In the genomic region with DNA sequence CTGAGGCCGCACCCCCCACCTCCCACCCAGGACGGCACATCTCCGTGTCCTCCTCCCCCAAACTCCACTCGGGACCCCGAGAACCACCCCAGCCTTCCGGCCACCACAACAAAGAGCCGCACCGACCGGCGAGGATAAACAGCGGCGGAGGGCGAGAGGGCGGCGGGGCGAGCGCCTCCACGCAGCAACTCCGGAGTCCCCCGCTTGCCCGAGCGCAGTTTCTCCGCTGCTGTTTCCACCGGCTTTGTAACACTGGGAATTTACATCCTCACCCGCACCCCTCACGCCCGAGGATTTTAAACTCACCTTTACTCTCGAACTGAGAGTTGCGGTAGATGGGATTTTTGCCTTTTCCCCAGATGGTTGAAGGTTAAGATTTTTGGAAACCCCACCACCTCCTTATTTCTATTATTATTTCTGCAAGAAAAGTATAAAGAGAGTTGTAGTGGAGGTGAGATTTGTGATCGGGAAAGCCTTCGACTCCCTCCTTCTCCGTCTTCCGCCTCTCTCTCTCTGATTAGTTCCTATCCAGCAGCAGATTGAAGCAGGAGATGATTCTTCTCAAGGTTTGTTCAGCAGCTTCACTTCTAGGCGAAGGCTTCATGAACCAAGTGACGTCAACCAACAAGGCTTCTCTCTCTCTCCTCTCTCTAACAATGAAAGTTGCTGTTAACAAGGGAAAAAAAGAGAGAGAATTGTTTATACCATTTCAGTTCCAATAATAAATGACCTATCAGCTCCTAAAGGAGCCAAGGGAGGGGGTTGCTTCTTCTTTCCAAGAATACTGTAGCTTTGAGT, we compare ENCODE assay signal across 8 cellular contexts. TPM values are rescaled to one million over a fixed set of nuclear protein-coding genes. Genes with fewer than 3 reads are reported as not detected.
DNase-seq lines count a peak whose midpoint lies in the region; ATAC-seq, FAIRE-seq and TF ChIP-seq lines count a peak whose summit lies in the region.

A gene with protein sequence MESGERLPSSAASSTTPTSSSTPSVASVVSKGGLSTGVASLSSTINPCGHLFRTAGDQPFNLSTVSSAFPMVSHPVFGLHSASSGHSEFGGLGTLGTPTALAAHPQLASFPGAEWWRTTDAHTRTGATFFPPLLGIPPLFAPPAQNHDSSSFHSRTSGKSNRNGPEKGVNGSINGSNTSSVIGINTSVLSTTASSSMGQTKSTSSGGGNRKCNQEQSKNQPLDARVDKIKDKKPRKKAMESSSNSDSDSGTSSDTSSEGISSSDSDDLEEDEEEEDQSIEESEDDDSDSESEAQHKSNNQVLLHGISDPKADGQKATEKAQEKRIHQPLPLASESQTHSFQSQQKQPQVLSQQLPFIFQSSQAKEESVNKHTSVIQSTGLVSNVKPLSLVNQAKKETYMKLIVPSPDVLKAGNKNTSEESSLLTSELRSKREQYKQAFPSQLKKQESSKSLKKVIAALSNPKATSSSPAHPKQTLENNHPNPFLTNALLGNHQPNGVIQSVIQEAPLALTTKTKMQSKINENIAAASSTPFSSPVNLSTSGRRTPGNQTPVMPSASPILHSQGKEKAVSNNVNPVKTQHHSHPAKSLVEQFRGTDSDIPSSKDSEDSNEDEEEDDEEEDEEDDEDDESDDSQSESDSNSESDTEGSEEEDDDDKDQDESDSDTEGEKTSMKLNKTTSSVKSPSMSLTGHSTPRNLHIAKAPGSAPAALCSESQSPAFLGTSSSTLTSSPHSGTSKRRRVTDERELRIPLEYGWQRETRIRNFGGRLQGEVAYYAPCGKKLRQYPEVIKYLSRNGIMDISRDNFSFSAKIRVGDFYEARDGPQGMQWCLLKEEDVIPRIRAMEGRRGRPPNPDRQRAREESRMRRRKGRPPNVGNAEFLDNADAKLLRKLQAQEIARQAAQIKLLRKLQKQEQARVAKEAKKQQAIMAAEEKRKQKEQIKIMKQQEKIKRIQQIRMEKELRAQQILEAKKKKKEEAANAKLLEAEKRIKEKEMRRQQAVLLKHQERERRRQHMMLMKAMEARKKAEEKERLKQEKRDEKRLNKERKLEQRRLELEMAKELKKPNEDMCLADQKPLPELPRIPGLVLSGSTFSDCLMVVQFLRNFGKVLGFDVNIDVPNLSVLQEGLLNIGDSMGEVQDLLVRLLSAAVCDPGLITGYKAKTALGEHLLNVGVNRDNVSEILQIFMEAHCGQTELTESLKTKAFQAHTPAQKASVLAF (N-terminal part only) (minus strand): TSS at position 613 of the 798 bp plus-strand sequence. CDS start 137,829 bp downstream, outside the sequence.

- ATAC-seq in GM21447 (IDR thresholded peaks at IDR 0.05; ENCODE audit: unreplicated experiment), result peak; percentile 53
- ATAC-seq in heart left ventricle, result peak; percentile 23 to 67 (median 56)

- H3K4me3 ChIP-seq in DOHH2 (ENCODE audit: low read length), result peak within 1 kb of the TSS; percentile 90
- peak within 1 kb of the TSS; percentile 61 to 94 (median 74) for H3K4me3 ChIP-seq in heart left ventricle

- H3K27me3 ChIP-seq in DOHH2 (ENCODE audit: control insufficient read depth, low read length), result peaks cover 3% of the 10 kb centered on the region; the same call in 1 of the 2 replicates
- H3K27me3 ChIP-seq in heart left ventricle, result no peaks in the 10 kb centered on the region

- H3F3A ChIP-seq in DOHH2 (ENCODE audit: control insufficient read depth, insufficient read depth), result peaks cover 26% of the 10 kb centered on the region

- H4K20me1 ChIP-seq in DOHH2 (ENCODE audit: control insufficient read depth, insufficient read depth, low read depth, low read length), result no peaks in the 10 kb centered on the region

- H3K4me2 ChIP-seq in DOHH2 (ENCODE audit: low read length), result peak within 1 kb of the TSS; percentile 65

- H3K36me3 ChIP-seq in DOHH2 (ENCODE audit: control insufficient read depth, low read length), result no peaks in the 10 kb centered on the region
- H3K36me3 ChIP-seq in heart left ventricle, result no peaks in the 10 kb centered on the region

- TF ChIP-seq CTCF in DOHH2 (IDR thresholded peaks at IDR 0.05; ENCODE audit: low read depth, low read length, poor library complexity, severe bottlenecking) (peak; percentile 11), heart left ventricle (IDR thresholded peaks at IDR 0.05) (peak in 1 of 12 donors; percentile 6)

- peak in 1 of 2 donors; percentile 64 for TF ChIP-seq POLR2A in heart left ventricle (IDR thresholded peaks at IDR 0.05)

- peak; percentile 45 for DNase-seq in HTR-8/SVneo (ENCODE audit: insufficient read length, low spot score)
- peak in 44 of 58 donors; percentile 25 to 84 (median 60) for DNase-seq in anterior cingulate cortex (lab: John Stamatoyannopoulos, UW)
- DNase-seq in heart left ventricle, result peak in 2 of 5 donors; percentile 38 to 51
- peak; percentile 60 for DNase-seq in occipital lobe (lab: John Stamatoyannopoulos, UW)
- no peak for DNase-seq in NK-92 treated with Interleukin-12 subunit alpha and Interleukin-12 subunit beta, amount 100 ng/mL, for 24 hours (lab: John Stamatoyannopoulos, UW)

- H3K9me3 ChIP-seq in DOHH2 (ENCODE audit: control insufficient read depth, insufficient read depth, low read length) (no peaks in the 10 kb centered on the region), heart left ventricle (no peaks in the 10 kb centered on the region)

- peaks cover 29% of the 10 kb centered on the region for H3K4me1 ChIP-seq in DOHH2 (ENCODE audit: control insufficient read depth, low read length)
- peaks cover 3 to 50% (median 25%) of the 10 kb centered on the region in 12 donors for H3K4me1 ChIP-seq in heart left ventricle

- intact Hi-C loops in heart left ventricle (cut with DNase I), result loop anchor here in 8 of 10 donors (1.0 to 10.0 kb wide), 9 partner anchors 96 to 181 kb away; partner anchors contain the start of genes MARCHF7 (in 7 of the 8) and CD302 (in 2 of the 8)

- no peaks in the 10 kb centered on the region for H3K9me2 ChIP-seq in DOHH2 (replicated peaks; ENCODE audit: control insufficient read depth, low read length)

- H3K27ac ChIP-seq in DOHH2 (ENCODE audit: low read depth, low read length) (peak within 1 kb of the TSS; percentile 82), heart left ventricle (peak within 1 kb of the TSS; percentile 94 to 99 (median 98))

- 0 to 1% (median 0%) methylated on average over 28 to 35 of the region's 35 CpGs for WGBS in heart left ventricle, 4 donors

- H3K79me2 ChIP-seq in DOHH2 (ENCODE audit: control insufficient read depth, low read length), result peaks cover 29% of the 10 kb centered on the region

- no peak for FAIRE-seq in HTR-8/SVneo (lab: Jason Lieb, UNC)

TF ChIP-seq in PFSK-1, 5 proteins besides CTCF, POLR2A, EP300 and RAD21:
- TF ChIP-seq POLR2AphosphoS5 (IDR thresholded peaks at IDR 0.05; ENCODE audit: low read depth, low read length) (peak; percentile 60), TAF1 (IDR thresholded peaks at IDR 0.05; ENCODE audit: borderline replicate concordance, insufficient read depth, low read length) (peak; percentile 44; the same call in 1 of the 2 replicates), FOXP2 (optimal IDR thresholded peaks at IDR 0.05; ENCODE audit: borderline replicate concordance, extremely low read depth, extremely low read length, insufficient read depth) (no peak), SIN3A (IDR thresholded peaks at IDR 0.05; ENCODE audit: borderline replicate concordance, insufficient read depth, low read length) (no peak)
- TF ChIP-seq, protein P1, sequence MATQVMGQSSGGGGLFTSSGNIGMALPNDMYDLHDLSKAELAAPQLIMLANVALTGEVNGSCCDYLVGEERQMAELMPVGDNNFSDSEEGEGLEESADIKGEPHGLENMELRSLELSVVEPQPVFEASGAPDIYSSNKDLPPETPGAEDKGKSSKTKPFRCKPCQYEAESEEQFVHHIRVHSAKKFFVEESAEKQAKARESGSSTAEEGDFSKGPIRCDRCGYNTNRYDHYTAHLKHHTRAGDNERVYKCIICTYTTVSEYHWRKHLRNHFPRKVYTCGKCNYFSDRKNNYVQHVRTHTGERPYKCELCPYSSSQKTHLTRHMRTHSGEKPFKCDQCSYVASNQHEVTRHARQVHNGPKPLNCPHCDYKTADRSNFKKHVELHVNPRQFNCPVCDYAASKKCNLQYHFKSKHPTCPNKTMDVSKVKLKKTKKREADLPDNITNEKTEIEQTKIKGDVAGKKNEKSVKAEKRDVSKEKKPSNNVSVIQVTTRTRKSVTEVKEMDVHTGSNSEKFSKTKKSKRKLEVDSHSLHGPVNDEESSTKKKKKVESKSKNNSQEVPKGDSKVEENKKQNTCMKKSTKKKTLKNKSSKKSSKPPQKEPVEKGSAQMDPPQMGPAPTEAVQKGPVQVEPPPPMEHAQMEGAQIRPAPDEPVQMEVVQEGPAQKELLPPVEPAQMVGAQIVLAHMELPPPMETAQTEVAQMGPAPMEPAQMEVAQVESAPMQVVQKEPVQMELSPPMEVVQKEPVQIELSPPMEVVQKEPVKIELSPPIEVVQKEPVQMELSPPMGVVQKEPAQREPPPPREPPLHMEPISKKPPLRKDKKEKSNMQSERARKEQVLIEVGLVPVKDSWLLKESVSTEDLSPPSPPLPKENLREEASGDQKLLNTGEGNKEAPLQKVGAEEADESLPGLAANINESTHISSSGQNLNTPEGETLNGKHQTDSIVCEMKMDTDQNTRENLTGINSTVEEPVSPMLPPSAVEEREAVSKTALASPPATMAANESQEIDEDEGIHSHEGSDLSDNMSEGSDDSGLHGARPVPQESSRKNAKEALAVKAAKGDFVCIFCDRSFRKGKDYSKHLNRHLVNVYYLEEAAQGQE (IDR thresholded peaks at IDR 0.05; ENCODE audit: insufficient read depth in 1 of 2, low read depth in 2 of 2, low read length in 2 of 2), result peak in 1 of 2 experiments; percentile 34; a peak in 1 of 4 replicates
TF ChIP-seq in PFSK-1: peak in this region for 3.

RNA-seq across cellular contexts. Expression of the gene that starts here (rescaled TPM):
- 6.8 TPM for polyA plus RNA-seq in PFSK-1 (2012; ENCODE audit: insufficient read length, low read depth)
- total RNA-seq in heart left ventricle (10 to 100 TPM; 28.2 to 56.5 (median 46.0) TPM), occipital lobe (189 TPM)
- polyA plus RNA-seq in heart left ventricle, result 10 to 100 TPM; 15.3 to 22.6 TPM
